In the genomic region with DNA sequence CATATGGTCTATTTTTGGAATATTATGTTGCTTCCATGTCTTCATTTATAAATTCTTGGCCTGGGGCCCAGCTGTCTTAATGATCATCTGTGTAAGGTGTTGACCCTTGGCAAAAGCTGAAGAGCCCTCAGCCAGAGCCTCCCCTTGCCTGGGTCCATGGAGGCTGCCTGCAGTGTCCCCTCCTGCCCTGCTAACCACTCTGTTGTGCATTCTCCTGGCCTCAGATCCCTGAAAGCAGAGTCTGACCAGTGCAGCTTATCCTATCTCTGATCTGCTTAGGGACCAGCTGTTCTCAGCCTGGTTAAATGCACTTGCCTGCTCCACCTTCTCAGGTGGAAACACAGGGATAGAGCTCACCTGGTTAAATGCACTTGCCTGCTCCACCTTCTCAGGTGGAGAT, we compare ENCODE assay signal across 21 cellular contexts.
A peak's percentile ranks its signal among the peaks of the same experiment; 100 is the strongest.
DNase-seq lines count a peak whose midpoint lies in the region; ATAC-seq and TF ChIP-seq lines count a peak whose summit lies in the region.
"Had no signal": no experiment of that assay in that cellular context is flagged by ENCODE, and none has a peak within 500 bp of the region (broad histone marks: within the 10 kb centered on the region; RNA-seq: fewer than 3 reads in every experiment).

No MANE protein-coding gene starts in this region.

- H3K27me3 Mint-ChIP-seq in activated CD8-positive, alpha-beta memory T cell treated with anti-CD3 and anti-CD28 coated beads, Interleukin-2, amount 10 ng/mL, durations not matched to agents 7 days and 5 days = no peaks in the 10 kb centered on the region
- H3K27me3 Mint-ChIP-seq: CD4-positive, alpha-beta memory T cell had no signal

- no peak overlapping the region for H3K27ac ChIP-seq in lower lobe of right lung
- H3K27ac ChIP-seq: BLaER1 treated with 17β-estradiol and CSF1 and Interleukin-3, amounts not matched to agents 10 nM and 100 nM; PC-9; RWPE1; SK-N-MC had no signal

- no peaks in the 10 kb centered on the region for H3K4me1 Mint-ChIP-seq in activated CD8-positive, alpha-beta memory T cell treated with anti-CD3 and anti-CD28 coated beads, Interleukin-2, amount 10 ng/mL, durations not matched to agents 7 days and 5 days
- H3K4me1 Mint-ChIP-seq: CD4-positive, alpha-beta memory T cell had no signal

- no peaks in the 10 kb centered on the region for H3K36me3 ChIP-seq in lower lobe of right lung
- H3K36me3 ChIP-seq: BLaER1 treated with 17β-estradiol and CSF1 and Interleukin-3, amounts not matched to agents 10 nM and 100 nM had no signal

- peak; percentile 39 for ATAC-seq in left ventricle myocardium superior
- ATAC-seq in lower lobe of right lung = no peak
- ATAC-seq in activated CD8-positive, alpha-beta memory T cell treated with anti-CD3 and anti-CD28 coated beads, Interleukin-2, amount 10 ng/mL, durations not matched to agents 7 days and 5 days = no peak

- H3K9me3 ChIP-seq in lower lobe of right lung = peaks cover 13% of the 10 kb centered on the region

- H3K9me3 Mint-ChIP-seq in activated CD8-positive, alpha-beta memory T cell treated with anti-CD3 and anti-CD28 coated beads, Interleukin-2, amount 10 ng/mL, durations not matched to agents 7 days and 5 days (ENCODE audit: low read depth) = peaks cover 3% of the 10 kb centered on the region

- no peak overlapping the region for H3K4me3 Mint-ChIP-seq in activated CD8-positive, alpha-beta memory T cell treated with anti-CD3 and anti-CD28 coated beads, Interleukin-2, amount 10 ng/mL, durations not matched to agents 7 days and 5 days
- H3K4me3 Mint-ChIP-seq: CD4-positive, alpha-beta memory T cell had no signal

- TF ChIP-seq CTCF in lower lobe of right lung (IDR thresholded peaks at IDR 0.05) = no peak

- CTCF ChIA-PET in activated CD8-positive, alpha-beta memory T cell treated with anti-CD3 and anti-CD28 coated beads, Interleukin-2, amount 10 ng/mL, durations not matched to agents 7 days and 5 days (lab: Charles Lee) = no interaction called here

- no peaks in the 10 kb centered on the region for H3K36me3 Mint-ChIP-seq in activated CD8-positive, alpha-beta memory T cell treated with anti-CD3 and anti-CD28 coated beads, Interleukin-2, amount 10 ng/mL, durations not matched to agents 7 days and 5 days
- H3K36me3 Mint-ChIP-seq: CD4-positive, alpha-beta memory T cell had no signal

- peak; percentile 11 for DNase-seq in NCI-H1092 treated with DMSO at 0.1 percent for 48 hours (lab: John Stamatoyannopoulos, UW)
- no peak for DNase-seq in NCI-H1092 (lab: John Stamatoyannopoulos, UW)
- DNase-seq in left ventricle myocardium superior = no peak
- no peak for DNase-seq in cardiac septum (ENCODE audit: low spot score)
- peak; percentile 17 for DNase-seq in dermis blood vessel endothelial cell
- DNase-seq in lower lobe of right lung = no peak
- no peak for DNase-seq in COLO829 (ENCODE audit: low spot score)
- no peak for DNase-seq in activated CD8-positive, alpha-beta memory T cell treated with anti-CD3 and anti-CD28 coated beads, Interleukin-2, amount 10 ng/mL, durations not matched to agents 7 days and 5 days
- DNase-seq: 8988T; CD4-positive, alpha-beta memory T cell; EL; H7; Kasumi-1; NCI-H1694 treated with DMSO at 0.1 percent for 48 hours; NCI-H2081 treated with DMSO at 0.1 percent for 48 hours; NCI-H2227 treated with DMSO at 0.1 percent for 48 hours; PC-9; SHP77 treated with DMSO at 0.1 percent for 48 hours had no signal

- no peaks in the 10 kb centered on the region for H3K27me3 ChIP-seq in lower lobe of right lung (ENCODE audit: low read depth)
- H3K27me3 ChIP-seq: BLaER1 treated with 17β-estradiol and CSF1 and Interleukin-3, amounts not matched to agents 10 nM and 100 nM had no signal

- no peak overlapping the region for H3K27ac Mint-ChIP-seq in activated CD8-positive, alpha-beta memory T cell treated with anti-CD3 and anti-CD28 coated beads, Interleukin-2, amount 10 ng/mL, durations not matched to agents 7 days and 5 days
- H3K27ac Mint-ChIP-seq: CD4-positive, alpha-beta memory T cell had no signal

- intact Hi-C loops in left ventricle myocardium superior (cut with micrococcal nuclease) = no loop called here
- intact Hi-C loops in cardiac septum (cut with DNase I) = no loop called here
- intact Hi-C loops in lower lobe of right lung (cut with DNase I) = no loop called here

- no peak overlapping the region for H3K4me3 ChIP-seq in lower lobe of right lung
- H3K4me3 ChIP-seq: BLaER1 treated with 17β-estradiol and CSF1 and Interleukin-3, amounts not matched to agents 10 nM and 100 nM; PC-9; SK-N-MC had no signal

- no peaks in the 10 kb centered on the region for H3K4me1 ChIP-seq in lower lobe of right lung

Comparison
In these comparisons a context has a peak if more than half of its experiments do, and no peak if none do; other contexts are left out.
1. DNase-seq: peak in NCI-H1092 treated with DMSO at 0.1 percent for 48 hours (single experiment) and dermis blood vessel endothelial cell (single experiment); none in NCI-H1092 (single experiment), left ventricle myocardium superior (single experiment), cardiac septum (single experiment), lower lobe of right lung (single experiment), COLO829 (single experiment) and activated CD8-positive, alpha-beta memory T cell treated with anti-CD3 and anti-CD28 coated beads, Interleukin-2, amount 10 ng/mL, durations not matched to agents 7 days and 5 days (single experiment).